ENCODE assay signal across 1 cellular context in the genomic region with DNA sequence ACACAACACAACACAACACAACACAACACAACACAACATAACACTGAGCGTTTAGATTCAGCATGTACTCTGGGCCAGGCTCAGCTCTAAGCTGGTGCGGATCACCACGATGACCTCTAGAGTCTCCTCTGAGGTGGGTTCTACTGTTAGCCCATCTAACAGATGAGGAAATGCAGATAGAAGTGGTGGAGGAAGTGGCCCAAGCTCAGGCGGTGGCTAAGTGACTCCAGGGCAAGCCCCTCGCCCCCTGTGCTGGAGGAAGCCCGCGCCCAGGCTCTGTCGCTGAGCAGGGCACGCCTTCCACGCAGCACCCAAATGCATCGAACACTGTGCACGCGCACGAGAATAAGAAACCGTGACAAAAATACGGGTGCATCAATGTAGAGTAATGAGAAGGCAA.
A peak's percentile ranks its signal among the peaks of the same experiment; 100 is the strongest.
TF ChIP-seq lines count a peak whose summit lies in the region.

No MANE protein-coding gene starts in this region.

TF ChIP-seq in HepG2, 621 proteins besides CTCF, POLR2A, EP300 and RAD21 (continued from another document):
- TF ChIP-seq, protein P1, sequence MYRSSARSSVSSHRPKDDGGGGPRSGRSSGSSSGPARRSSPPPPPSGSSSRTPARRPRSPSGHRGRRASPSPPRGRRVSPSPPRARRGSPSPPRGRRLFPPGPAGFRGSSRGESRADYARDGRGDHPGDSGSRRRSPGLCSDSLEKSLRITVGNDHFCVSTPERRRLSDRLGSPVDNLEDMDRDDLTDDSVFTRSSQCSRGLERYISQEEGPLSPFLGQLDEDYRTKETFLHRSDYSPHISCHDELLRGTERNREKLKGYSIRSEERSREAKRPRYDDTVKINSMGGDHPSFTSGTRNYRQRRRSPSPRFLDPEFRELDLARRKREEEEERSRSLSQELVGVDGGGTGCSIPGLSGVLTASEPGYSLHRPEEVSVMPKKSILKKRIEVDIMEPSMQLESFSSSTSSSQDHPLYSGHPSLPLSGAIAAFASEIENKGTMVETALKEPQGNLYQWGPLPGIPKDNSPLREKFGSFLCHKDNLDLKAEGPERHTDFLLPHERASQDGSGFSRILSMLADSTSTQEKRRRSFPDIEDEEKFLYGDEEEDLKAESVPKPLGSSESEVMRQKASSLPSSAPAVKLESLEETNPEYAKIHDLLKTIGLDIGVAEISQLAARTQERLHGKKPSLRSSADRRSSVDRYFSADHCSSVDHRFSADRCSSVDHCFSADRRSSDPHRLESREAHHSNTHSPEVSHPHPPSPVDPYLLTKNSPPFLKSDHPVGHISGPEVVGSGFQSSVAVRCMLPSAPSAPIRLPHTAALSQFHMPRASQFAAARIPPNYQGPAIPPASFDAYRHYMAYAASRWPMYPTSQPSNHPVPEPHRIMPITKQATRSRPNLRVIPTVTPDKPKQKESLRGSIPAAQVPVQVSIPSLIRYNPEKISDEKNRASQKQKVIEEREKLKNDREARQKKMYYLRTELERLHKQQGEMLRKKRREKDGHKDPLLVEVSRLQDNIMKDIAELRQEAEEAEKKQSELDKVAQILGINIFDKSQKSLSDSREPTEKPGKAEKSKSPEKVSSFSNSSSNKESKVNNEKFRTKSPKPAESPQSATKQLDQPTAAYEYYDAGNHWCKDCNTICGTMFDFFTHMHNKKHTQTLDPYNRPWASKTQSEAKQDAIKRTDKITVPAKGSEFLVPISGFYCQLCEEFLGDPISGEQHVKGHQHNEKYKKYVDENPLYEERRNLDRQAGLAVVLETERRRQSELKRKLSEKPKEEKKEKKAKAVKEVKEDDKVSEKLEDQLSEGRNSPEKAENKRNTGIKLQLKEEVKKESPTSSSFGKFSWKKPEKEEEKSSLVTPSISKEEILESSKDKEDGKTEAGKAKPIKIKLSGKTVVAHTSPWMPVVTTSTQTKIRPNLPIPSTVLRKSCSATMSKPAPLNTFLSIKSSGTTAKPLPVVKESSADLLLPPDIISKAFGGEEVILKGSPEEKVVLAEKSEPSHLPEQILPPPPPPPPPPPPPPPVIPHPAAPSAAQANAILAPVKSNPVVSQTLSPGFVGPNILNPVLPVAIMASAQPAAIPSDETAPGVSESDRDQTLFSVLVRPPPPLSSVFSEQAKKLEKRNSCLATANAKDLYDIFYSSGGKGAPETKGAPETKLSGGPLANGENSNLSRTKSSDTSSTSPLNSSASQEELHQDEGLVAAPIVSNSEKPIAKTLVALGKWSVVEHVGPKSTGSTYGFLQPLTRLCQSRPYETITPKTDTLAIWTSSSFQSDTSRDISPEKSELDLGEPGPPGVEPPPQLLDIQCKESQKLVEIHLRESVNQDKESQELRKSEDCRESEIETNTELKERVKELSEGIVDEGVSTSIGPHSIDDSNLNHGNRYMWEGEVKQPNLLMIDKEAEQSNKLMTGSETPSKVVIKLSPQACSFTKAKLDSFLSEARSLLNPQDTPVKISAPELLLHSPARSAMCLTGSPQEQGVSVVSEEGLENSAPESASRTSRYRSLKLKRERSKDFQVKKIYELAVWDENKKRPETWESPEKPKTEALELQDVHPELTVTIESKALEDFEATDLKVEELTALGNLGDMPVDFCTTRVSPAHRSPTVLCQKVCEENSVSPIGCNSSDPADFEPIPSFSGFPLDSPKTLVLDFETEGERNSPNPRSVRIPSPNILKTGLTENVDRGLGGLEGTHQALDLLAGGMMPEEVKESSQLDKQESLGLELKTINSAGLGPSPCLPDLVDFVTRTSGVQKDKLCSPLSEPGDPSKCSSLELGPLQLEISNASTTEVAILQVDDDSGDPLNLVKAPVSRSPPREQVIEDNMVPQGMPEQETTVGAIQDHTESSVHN (CRISPR knock-in tag; IDR thresholded peaks at IDR 0.05) = no peak
- TF ChIP-seq MYC (CRISPR knock-in tag; IDR thresholded peaks at IDR 0.05; ENCODE audit: borderline replicate concordance) (no peak), ZNF879 (CRISPR knock-in tag; IDR thresholded peaks at IDR 0.05) (no peak), ZNF749 (CRISPR knock-in tag; IDR thresholded peaks at IDR 0.05; ENCODE audit: borderline replicate concordance) (no peak), ESRRA (CRISPR knock-in tag; IDR thresholded peaks at IDR 0.05; ENCODE audit: low read depth) (0 out of 2 replicates have a peak, but pooled peaks have one; percentile 23), ZNF83 (CRISPR knock-in tag; IDR thresholded peaks at IDR 0.05; ENCODE audit: borderline replicate concordance) (no peak), MLLT10 (CRISPR knock-in tag; IDR thresholded peaks at IDR 0.05) (no peak), ZIK1 (CRISPR knock-in tag; IDR thresholded peaks at IDR 0.05; ENCODE audit: borderline replicate concordance, low read depth) (no peak)
- TF ChIP-seq, protein P2, sequence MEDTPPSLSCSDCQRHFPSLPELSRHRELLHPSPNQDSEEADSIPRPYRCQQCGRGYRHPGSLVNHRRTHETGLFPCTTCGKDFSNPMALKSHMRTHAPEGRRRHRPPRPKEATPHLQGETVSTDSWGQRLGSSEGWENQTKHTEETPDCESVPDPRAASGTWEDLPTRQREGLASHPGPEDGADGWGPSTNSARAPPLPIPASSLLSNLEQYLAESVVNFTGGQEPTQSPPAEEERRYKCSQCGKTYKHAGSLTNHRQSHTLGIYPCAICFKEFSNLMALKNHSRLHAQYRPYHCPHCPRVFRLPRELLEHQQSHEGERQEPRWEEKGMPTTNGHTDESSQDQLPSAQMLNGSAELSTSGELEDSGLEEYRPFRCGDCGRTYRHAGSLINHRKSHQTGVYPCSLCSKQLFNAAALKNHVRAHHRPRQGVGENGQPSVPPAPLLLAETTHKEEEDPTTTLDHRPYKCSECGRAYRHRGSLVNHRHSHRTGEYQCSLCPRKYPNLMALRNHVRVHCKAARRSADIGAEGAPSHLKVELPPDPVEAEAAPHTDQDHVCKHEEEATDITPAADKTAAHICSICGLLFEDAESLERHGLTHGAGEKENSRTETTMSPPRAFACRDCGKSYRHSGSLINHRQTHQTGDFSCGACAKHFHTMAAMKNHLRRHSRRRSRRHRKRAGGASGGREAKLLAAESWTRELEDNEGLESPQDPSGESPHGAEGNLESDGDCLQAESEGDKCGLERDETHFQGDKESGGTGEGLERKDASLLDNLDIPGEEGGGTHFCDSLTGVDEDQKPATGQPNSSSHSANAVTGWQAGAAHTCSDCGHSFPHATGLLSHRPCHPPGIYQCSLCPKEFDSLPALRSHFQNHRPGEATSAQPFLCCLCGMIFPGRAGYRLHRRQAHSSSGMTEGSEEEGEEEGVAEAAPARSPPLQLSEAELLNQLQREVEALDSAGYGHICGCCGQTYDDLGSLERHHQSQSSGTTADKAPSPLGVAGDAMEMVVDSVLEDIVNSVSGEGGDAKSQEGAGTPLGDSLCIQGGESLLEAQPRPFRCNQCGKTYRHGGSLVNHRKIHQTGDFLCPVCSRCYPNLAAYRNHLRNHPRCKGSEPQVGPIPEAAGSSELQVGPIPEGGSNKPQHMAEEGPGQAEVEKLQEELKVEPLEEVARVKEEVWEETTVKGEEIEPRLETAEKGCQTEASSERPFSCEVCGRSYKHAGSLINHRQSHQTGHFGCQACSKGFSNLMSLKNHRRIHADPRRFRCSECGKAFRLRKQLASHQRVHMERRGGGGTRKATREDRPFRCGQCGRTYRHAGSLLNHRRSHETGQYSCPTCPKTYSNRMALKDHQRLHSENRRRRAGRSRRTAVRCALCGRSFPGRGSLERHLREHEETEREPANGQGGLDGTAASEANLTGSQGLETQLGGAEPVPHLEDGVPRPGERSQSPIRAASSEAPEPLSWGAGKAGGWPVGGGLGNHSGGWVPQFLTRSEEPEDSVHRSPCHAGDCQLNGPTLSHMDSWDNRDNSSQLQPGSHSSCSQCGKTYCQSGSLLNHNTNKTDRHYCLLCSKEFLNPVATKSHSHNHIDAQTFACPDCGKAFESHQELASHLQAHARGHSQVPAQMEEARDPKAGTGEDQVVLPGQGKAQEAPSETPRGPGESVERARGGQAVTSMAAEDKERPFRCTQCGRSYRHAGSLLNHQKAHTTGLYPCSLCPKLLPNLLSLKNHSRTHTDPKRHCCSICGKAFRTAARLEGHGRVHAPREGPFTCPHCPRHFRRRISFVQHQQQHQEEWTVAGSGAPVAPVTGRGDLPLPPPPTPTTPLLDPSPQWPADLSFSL (CRISPR knock-in tag; IDR thresholded peaks at IDR 0.05) = peak; percentile 86; the same call in 1 of the 2 replicates
- TF ChIP-seq, protein P3, sequence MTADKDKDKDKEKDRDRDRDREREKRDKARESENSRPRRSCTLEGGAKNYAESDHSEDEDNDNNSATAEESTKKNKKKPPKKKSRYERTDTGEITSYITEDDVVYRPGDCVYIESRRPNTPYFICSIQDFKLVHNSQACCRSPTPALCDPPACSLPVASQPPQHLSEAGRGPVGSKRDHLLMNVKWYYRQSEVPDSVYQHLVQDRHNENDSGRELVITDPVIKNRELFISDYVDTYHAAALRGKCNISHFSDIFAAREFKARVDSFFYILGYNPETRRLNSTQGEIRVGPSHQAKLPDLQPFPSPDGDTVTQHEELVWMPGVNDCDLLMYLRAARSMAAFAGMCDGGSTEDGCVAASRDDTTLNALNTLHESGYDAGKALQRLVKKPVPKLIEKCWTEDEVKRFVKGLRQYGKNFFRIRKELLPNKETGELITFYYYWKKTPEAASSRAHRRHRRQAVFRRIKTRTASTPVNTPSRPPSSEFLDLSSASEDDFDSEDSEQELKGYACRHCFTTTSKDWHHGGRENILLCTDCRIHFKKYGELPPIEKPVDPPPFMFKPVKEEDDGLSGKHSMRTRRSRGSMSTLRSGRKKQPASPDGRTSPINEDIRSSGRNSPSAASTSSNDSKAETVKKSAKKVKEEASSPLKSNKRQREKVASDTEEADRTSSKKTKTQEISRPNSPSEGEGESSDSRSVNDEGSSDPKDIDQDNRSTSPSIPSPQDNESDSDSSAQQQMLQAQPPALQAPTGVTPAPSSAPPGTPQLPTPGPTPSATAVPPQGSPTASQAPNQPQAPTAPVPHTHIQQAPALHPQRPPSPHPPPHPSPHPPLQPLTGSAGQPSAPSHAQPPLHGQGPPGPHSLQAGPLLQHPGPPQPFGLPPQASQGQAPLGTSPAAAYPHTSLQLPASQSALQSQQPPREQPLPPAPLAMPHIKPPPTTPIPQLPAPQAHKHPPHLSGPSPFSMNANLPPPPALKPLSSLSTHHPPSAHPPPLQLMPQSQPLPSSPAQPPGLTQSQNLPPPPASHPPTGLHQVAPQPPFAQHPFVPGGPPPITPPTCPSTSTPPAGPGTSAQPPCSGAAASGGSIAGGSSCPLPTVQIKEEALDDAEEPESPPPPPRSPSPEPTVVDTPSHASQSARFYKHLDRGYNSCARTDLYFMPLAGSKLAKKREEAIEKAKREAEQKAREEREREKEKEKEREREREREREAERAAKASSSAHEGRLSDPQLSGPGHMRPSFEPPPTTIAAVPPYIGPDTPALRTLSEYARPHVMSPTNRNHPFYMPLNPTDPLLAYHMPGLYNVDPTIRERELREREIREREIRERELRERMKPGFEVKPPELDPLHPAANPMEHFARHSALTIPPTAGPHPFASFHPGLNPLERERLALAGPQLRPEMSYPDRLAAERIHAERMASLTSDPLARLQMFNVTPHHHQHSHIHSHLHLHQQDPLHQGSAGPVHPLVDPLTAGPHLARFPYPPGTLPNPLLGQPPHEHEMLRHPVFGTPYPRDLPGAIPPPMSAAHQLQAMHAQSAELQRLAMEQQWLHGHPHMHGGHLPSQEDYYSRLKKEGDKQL (CRISPR knock-in tag; IDR thresholded peaks at IDR 0.05; ENCODE audit: low read depth) = no peak
TF ChIP-seq in HepG2: peak in this region for 3.
